8 cellular contexts compared by ENCODE assay signal in the genomic region with DNA sequence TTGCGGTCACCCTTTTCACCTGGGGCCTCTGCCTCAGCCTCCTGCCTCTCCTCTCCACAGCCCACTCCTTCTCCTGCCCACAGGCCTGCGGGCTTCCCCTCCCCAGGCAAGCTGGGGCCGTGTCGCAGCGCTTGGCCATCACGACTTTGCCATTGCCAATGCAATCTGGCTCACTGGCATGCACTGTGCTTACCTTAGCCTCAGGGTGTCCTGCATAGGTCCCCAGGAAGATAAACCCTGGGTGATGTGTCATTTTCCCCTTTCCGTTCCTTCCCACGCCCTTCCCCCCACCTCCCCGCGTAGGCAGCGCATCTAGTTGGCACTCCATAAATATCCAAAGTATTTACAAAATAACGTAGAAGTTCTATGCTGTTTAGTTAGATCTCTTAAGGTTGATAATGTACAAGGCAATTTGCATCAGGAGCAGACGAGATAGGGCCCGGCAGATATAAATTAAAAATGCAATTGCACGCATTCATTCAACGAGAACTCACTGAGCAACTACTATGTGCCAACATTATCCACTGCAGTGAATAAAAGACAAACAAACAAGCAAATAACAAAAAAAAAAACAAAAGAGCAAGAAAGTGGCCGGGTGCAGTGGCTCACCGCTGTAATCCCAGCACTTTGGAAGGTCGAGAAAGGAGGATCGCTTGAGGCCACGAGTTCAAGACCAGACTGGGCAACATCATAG. TPM values are rescaled to one million over a fixed set of nuclear protein-coding genes. Genes with fewer than 3 reads are reported as not detected.
DNase-seq lines count a peak whose midpoint lies in the region; ATAC-seq and TF ChIP-seq lines count a peak whose summit lies in the region.

No MANE protein-coding gene starts in this region.

- peaks cover 23% of the 10 kb centered on the region for H3K36me3 Mint-ChIP-seq in activated CD8-positive, alpha-beta memory T cell treated with anti-CD3 and anti-CD28 coated beads, Interleukin-2, amount 10 ng/mL, durations not matched to agents 7 days and 5 days
- peaks cover 21% of the 10 kb centered on the region for H3K36me3 Mint-ChIP-seq in activated naive CD8-positive, alpha-beta T cell treated with anti-CD3 and anti-CD28 coated beads, Interleukin-2, amount 50 U/mL, for 24 hours (ENCODE audit: low read depth)

- DNase-seq in activated CD8-positive, alpha-beta memory T cell treated with anti-CD3 and anti-CD28 coated beads, Interleukin-2, amount 10 ng/mL, durations not matched to agents 7 days and 5 days, result no peak
- no peak for DNase-seq in activated CD8-positive, alpha-beta memory T cell treated with anti-CD3 and anti-CD28 coated beads, Interleukin-2, amount 50 U/mL, for 4 hours
- DNase-seq in activated naive CD8-positive, alpha-beta T cell treated with anti-CD3 and anti-CD28 coated beads, Interleukin-2, amount 50 U/mL, for 24 hours, result no peak
- DNase-seq in left lobe of liver (ENCODE audit: low spot score) (no peak), thoracic aorta (ENCODE audit: low spot score) (no peak)

- H3K27me3 ChIP-seq in thoracic aorta (replicated peaks; ENCODE audit: insufficient read depth), result no peaks in the 10 kb centered on the region

- peak overlapping the region; percentile 95 for H3K4me3 ChIP-seq in thoracic aorta

- CTCF ChIA-PET in activated CD8-positive, alpha-beta memory T cell treated with anti-CD3 and anti-CD28 coated beads, Interleukin-2, amount 10 ng/mL, durations not matched to agents 7 days and 5 days (lab: Charles Lee), result interaction anchor here (1.1 to 8.0 kb wide), 12 partner anchors 10 to 370 kb away, joined by 4 to 95 read pairs (median 8); a partner anchor contains a TSS

- peaks cover 4 to 39% of the 10 kb centered on the region in 2 donors for H3K4me1 ChIP-seq in thoracic aorta (ENCODE audit: control insufficient read depth in 1 of 2, low read depth in 2 of 2)

- peaks cover 17% of the 10 kb centered on the region for H3K36me3 ChIP-seq in thoracic aorta

- H3K27me3 Mint-ChIP-seq in activated CD8-positive, alpha-beta memory T cell treated with anti-CD3 and anti-CD28 coated beads, Interleukin-2, amount 10 ng/mL, durations not matched to agents 7 days and 5 days, result no peaks in the 10 kb centered on the region
- peaks cover 2% of the 10 kb centered on the region for H3K27me3 Mint-ChIP-seq in activated naive CD8-positive, alpha-beta T cell treated with anti-CD3 and anti-CD28 coated beads, Interleukin-2, amount 50 U/mL, for 24 hours

- H3K9me3 Mint-ChIP-seq in activated CD8-positive, alpha-beta memory T cell treated with anti-CD3 and anti-CD28 coated beads, Interleukin-2, amount 10 ng/mL, durations not matched to agents 7 days and 5 days (ENCODE audit: low read depth), result no peaks in the 10 kb centered on the region
- no peaks in the 10 kb centered on the region for H3K9me3 Mint-ChIP-seq in activated naive CD8-positive, alpha-beta T cell treated with anti-CD3 and anti-CD28 coated beads, Interleukin-2, amount 50 U/mL, for 24 hours

- no peak for TF ChIP-seq CTCF in thoracic aorta (IDR thresholded peaks at IDR 0.05)

- no peaks in the 10 kb centered on the region for H3K9me3 ChIP-seq in thoracic aorta

- peak overlapping the region; percentile 94 for H3K4me3 Mint-ChIP-seq in activated CD8-positive, alpha-beta memory T cell treated with anti-CD3 and anti-CD28 coated beads, Interleukin-2, amount 10 ng/mL, durations not matched to agents 7 days and 5 days
- peak overlapping the region; percentile 96 for H3K4me3 Mint-ChIP-seq in activated naive CD8-positive, alpha-beta T cell treated with anti-CD3 and anti-CD28 coated beads, Interleukin-2, amount 50 U/mL, for 24 hours

- ATAC-seq in activated CD8-positive, alpha-beta memory T cell treated with anti-CD3 and anti-CD28 coated beads, Interleukin-2, amount 10 ng/mL, durations not matched to agents 7 days and 5 days, result no peak
- no peak for ATAC-seq in activated naive CD8-positive, alpha-beta T cell treated with anti-CD3 and anti-CD28 coated beads, Interleukin-2, amount 50 U/mL, for 24 hours
- ATAC-seq in left lobe of liver (peak; percentile 9), thoracic aorta (ENCODE audit: insufficient number of reproducible peaks, low FRiP score, low read depth) (no peak), HG02763 (IDR thresholded peaks at IDR 0.05; ENCODE audit: unreplicated experiment) (no peak), GM21526 (IDR thresholded peaks at IDR 0.05; ENCODE audit: low FRiP score, unreplicated experiment) (no peak)
- ATAC-seq in activated CD4-positive, CD25-positive, alpha-beta regulatory T cell treated with anti-CD3 and anti-CD28 coated beads, Interleukin-2, amount 50 U/mL, for 24 hours, result no peak

- peak overlapping the region; percentile 85 to 89 for H3K27ac ChIP-seq in thoracic aorta

- peaks cover 48% of the 10 kb centered on the region for H3K4me1 Mint-ChIP-seq in activated CD8-positive, alpha-beta memory T cell treated with anti-CD3 and anti-CD28 coated beads, Interleukin-2, amount 10 ng/mL, durations not matched to agents 7 days and 5 days
- peaks cover 42% of the 10 kb centered on the region for H3K4me1 Mint-ChIP-seq in activated naive CD8-positive, alpha-beta T cell treated with anti-CD3 and anti-CD28 coated beads, Interleukin-2, amount 50 U/mL, for 24 hours

- peak overlapping the region; percentile 94 for H3K27ac Mint-ChIP-seq in activated CD8-positive, alpha-beta memory T cell treated with anti-CD3 and anti-CD28 coated beads, Interleukin-2, amount 10 ng/mL, durations not matched to agents 7 days and 5 days
- peak overlapping the region; percentile 96 for H3K27ac Mint-ChIP-seq in activated naive CD8-positive, alpha-beta T cell treated with anti-CD3 and anti-CD28 coated beads, Interleukin-2, amount 50 U/mL, for 24 hours

RNA-seq across cellular contexts. Expression of a gene that starts 1.0 kb away (rescaled TPM):
- total RNA-seq in activated CD8-positive, alpha-beta memory T cell treated with anti-CD3 and anti-CD28 coated beads, Interleukin-2, amount 10 ng/mL, durations not matched to agents 7 days and 5 days, result 100 to 1,000 TPM; 130 to 141 TPM
- total RNA-seq in left lobe of liver (114 TPM), thoracic aorta (100 to 1,000 TPM; 126 to 141 TPM)

RNA-seq across cellular contexts. Expression of a gene that starts 30.2 kb away (rescaled TPM):
- 10 to 100 TPM; 43.4 to 52.1 TPM for total RNA-seq in activated CD8-positive, alpha-beta memory T cell treated with anti-CD3 and anti-CD28 coated beads, Interleukin-2, amount 10 ng/mL, durations not matched to agents 7 days and 5 days
- total RNA-seq in left lobe of liver, result 19.1 TPM
- total RNA-seq in thoracic aorta, result 10 to 100 TPM; 12.0 to 23.9 TPM
